8 cellular contexts compared by ENCODE assay signal in the genomic region with DNA sequence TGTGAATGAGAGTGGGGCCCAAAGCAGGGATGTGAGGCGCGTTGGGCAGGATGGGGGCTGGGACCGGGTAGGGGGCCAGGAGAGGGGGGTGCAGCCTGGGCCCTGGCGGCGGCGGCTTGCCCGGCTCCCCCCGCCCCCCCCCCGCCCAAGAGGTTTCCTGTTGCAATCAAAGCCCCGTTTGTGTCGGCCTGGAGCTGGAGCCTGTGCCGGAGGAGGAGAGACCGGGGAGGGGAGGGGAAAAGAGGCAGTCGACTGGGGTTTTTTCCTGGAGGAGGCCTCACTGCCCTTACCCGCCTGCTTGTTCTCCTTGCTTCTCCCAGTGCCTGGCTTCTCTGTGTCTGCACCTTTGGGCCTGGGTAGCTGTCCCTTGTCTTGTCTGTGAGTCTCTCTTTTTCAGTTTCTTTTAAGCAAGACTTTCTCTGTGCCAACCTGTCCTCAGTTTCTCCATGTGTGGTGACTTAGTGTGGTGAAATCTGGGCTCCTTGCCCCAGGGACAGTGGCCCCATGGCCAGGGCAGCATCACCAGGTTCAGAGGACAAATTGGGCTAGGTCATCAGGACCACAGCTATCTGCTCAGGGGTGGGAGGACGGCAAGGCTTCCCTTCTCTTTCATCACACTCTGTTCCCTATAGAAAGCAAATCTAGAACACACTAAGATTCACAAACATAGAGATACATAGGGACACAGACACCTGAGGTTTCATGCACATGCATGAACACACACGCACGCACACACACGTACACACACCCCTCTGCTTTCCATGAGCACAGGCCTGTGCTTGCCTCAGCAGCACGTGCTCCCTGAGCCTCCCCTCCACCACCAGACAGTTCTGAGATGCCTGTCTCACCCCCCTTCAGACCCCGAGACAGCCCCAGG. TPM values are rescaled to one million over a fixed set of nuclear protein-coding genes. Genes with fewer than 3 reads are reported as not detected.
DNase-seq lines count a peak whose midpoint lies in the region; ATAC-seq and TF ChIP-seq lines count a peak whose summit lies in the region.

No MANE protein-coding gene starts in this region.

- no peaks in the 10 kb centered on the region for H3K36me3 ChIP-seq in gastrocnemius medialis

- H3K4me1 ChIP-seq in foreskin keratinocyte (peaks cover 47% of the 10 kb centered on the region), gastrocnemius medialis (peaks cover 11 to 36% of the 10 kb centered on the region in 2 donors)

- no peak for TF ChIP-seq CTCF in foreskin keratinocyte (conservative IDR thresholded peaks at IDR 0.05)
- TF ChIP-seq CTCF in gastrocnemius medialis (IDR thresholded peaks at IDR 0.05 in 4 of 5, conservative IDR thresholded peaks at IDR 0.05 in 1 of 5): no peak

- intact Hi-C loops in gastrocnemius medialis (cut with DNase I; ENCODE audit: low total_unique reads): no loop called here

- ATAC-seq in foreskin keratinocyte (peak; percentile 10), gastrocnemius medialis (no peak)

- DNase-seq in HT1080 (ENCODE audit: low read depth): peak; percentile 58
- peak; percentile 35 to 47 for DNase-seq in activated T-cell treated with anti-CD3 and anti-CD28 coated beads, Interleukin-2, amount 50 U/mL, for 48 hours
- peak; percentile 59 to 75 for DNase-seq in foreskin keratinocyte
- no peak for DNase-seq in gastrocnemius medialis
- DNase-seq in NCI-H2107 treated with DMSO at 0.1 percent for 48 hours (lab: John Stamatoyannopoulos, UW; ENCODE audit: unreplicated experiment): no peak
- no peak for DNase-seq in NCI-H2227 treated with DMSO at 0.1 percent for 48 hours (lab: John Stamatoyannopoulos, UW)
- DNase-seq in NCI-H1105 (lab: John Stamatoyannopoulos, UW): no peak
- no peak for DNase-seq in NK-92 (lab: John Stamatoyannopoulos, UW; ENCODE audit: unreplicated experiment)

- no peak overlapping the region for H3K4me3 ChIP-seq in gastrocnemius medialis

- no peak overlapping the region for H3K27ac ChIP-seq in foreskin keratinocyte
- H3K27ac ChIP-seq in gastrocnemius medialis: peak overlapping the region; percentile 98 to 100 (median 98)

- in situ Hi-C loops in gastrocnemius medialis (cut with MboI; ENCODE audit: low sequenced_read_pairs in 4 of 4): no loop called here

- no peak for TF ChIP-seq POLR2A in gastrocnemius medialis (IDR thresholded peaks at IDR 0.05)

- H3K9me3 ChIP-seq in gastrocnemius medialis: no peaks in the 10 kb centered on the region

- no peaks in the 10 kb centered on the region for H3K27me3 ChIP-seq in foreskin keratinocyte
- no peaks in the 10 kb centered on the region for H3K27me3 ChIP-seq in gastrocnemius medialis

RNA-seq across cellular contexts. Expression of gene RARG, which starts 8.4 kb away (rescaled TPM):
- total RNA-seq in HT1080 (2014; rRNA removed; shearing (Covaris generic)): 10.8 and 17.4 TPM in 2 replicates
- 23.0 and 23.6 TPM in 2 replicates for polyA plus RNA-seq in HT1080 (2015; cell fraction: cytosol; rRNA removed)
- polyA plus RNA-seq in HT1080 (2015; cell fraction: nucleus; rRNA removed): 24.7 and 25.6 TPM in 2 replicates
- total RNA-seq in foreskin keratinocyte (32.8 and 33.3 TPM in 2 replicates), gastrocnemius medialis (1 to 10 TPM; 4.2 to 5.8 (median 4.9) TPM)
- polyA plus RNA-seq in foreskin keratinocyte: 26.3 and 29.2 TPM in 2 replicates

RNA-seq across cellular contexts. Expression of gene ITGB7, which starts 16.6 kb away (rescaled TPM):
- not detected in 2 replicates for total RNA-seq in HT1080 (2014; rRNA removed; shearing (Covaris generic))
- polyA plus RNA-seq in HT1080 (2015; cell fraction: cytosol; rRNA removed): not detected in 2 replicates
- 0.17 TPM in 1 of 2 replicates, not detected in the other for polyA plus RNA-seq in HT1080 (2015; cell fraction: nucleus; rRNA removed)
- 0.14 and 0.32 TPM in 2 replicates for total RNA-seq in foreskin keratinocyte
- polyA plus RNA-seq in foreskin keratinocyte: 0.15 and 0.17 TPM in 2 replicates
- total RNA-seq in gastrocnemius medialis: under 1 TPM in 2 of 4 donors, not detected in 2; 0.73 to 0.81 TPM

RNA-seq across cellular contexts. Expression of gene CSAD, which starts 42.9 kb away (rescaled TPM):
- total RNA-seq in HT1080 (2014; rRNA removed; shearing (Covaris generic)): 3.1 and 3.7 TPM in 2 replicates
- polyA plus RNA-seq in HT1080 (2015; cell fraction: cytosol; rRNA removed): 1.5 and 3.4 TPM in 2 replicates
- 37.9 and 47.5 TPM in 2 replicates for polyA plus RNA-seq in HT1080 (2015; cell fraction: nucleus; rRNA removed)
- total RNA-seq in foreskin keratinocyte (4.1 and 4.4 TPM in 2 replicates), gastrocnemius medialis (10 to 100 TPM in 1 of 4 donors, 1 to 10 TPM in 2, under 1 TPM in 1; 0.68 to 14.9 (median 1.9) TPM)
- polyA plus RNA-seq in foreskin keratinocyte: 3.0 and 3.1 TPM in 2 replicates

RNA-seq across cellular contexts. Expression of gene ZNF740, which starts 43.1 kb away (rescaled TPM):
- 15.9 and 19.0 TPM in 2 replicates for total RNA-seq in HT1080 (2014; rRNA removed; shearing (Covaris generic))
- 9.9 and 14.4 TPM in 2 replicates for polyA plus RNA-seq in HT1080 (2015; cell fraction: cytosol; rRNA removed)
- polyA plus RNA-seq in HT1080 (2015; cell fraction: nucleus; rRNA removed): 35.2 and 55.3 TPM in 2 replicates
- 11.0 and 11.7 TPM in 2 replicates for total RNA-seq in foreskin keratinocyte
- 3.7 and 4.6 TPM in 2 replicates for polyA plus RNA-seq in foreskin keratinocyte
- total RNA-seq in gastrocnemius medialis: 1 to 10 TPM; 4.1 to 7.4 (median 5.0) TPM

RNA-seq across cellular contexts. Expression of gene ESPL1, which starts 44.5 kb away (rescaled TPM):
- total RNA-seq in HT1080 (2014; rRNA removed; shearing (Covaris generic)): 16.8 and 20.0 TPM in 2 replicates
- polyA plus RNA-seq in HT1080 (2015; cell fraction: cytosol; rRNA removed): 10.4 and 10.7 TPM in 2 replicates
- 52.4 and 55.6 TPM in 2 replicates for polyA plus RNA-seq in HT1080 (2015; cell fraction: nucleus; rRNA removed)
- total RNA-seq in foreskin keratinocyte (15.0 and 18.7 TPM in 2 replicates), gastrocnemius medialis (under 1 TPM in 3 of 4 donors, not detected in 1; 0.20 to 0.44 (median 0.24) TPM)
- polyA plus RNA-seq in foreskin keratinocyte: 6.8 and 8.9 TPM in 2 replicates

Comparison
In these comparisons a context has a peak if more than half of its experiments do, and no peak if none do; other contexts are left out.
1. DNase-seq: peak in HT1080 (single experiment), activated T-cell treated with anti-CD3 and anti-CD28 coated beads, Interleukin-2, amount 50 U/mL, for 48 hours (2 of 2) and foreskin keratinocyte (2 of 2); none in gastrocnemius medialis (0 of 2), NCI-H2107 treated with DMSO at 0.1 percent for 48 hours (single experiment), NCI-H2227 treated with DMSO at 0.1 percent for 48 hours (single experiment), NCI-H1105 (single experiment) and NK-92 (single experiment).